10 cellular contexts compared by ENCODE assay signal in the genomic region with DNA sequence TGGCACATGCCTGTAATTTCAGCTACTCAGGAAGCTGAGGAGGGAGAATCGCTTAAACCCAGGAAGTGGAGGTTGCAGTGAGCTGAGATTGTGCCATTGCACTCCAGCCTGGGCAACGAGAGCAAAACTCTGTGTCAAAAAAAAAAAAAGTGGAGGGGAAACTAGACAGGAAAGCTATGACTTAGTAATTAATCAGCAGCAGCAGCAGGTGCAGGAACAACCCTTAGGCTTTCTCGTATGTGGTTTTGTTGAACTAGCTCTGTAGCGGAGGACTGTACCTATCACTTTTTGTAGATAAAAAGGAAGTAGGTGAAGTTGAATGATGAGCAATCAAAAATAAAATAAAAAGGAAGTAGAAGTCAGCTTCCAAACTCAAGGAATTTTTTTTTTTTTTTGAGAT.
A peak's percentile ranks its signal among the peaks of the same experiment; 100 is the strongest.
DNase-seq lines count a peak whose midpoint lies in the region; ATAC-seq and TF ChIP-seq lines count a peak whose summit lies in the region.
"Had no signal": no experiment of that assay in that cellular context is flagged by ENCODE, and none has a peak within 500 bp of the region (broad histone marks: within the 10 kb centered on the region; RNA-seq: fewer than 3 reads in every experiment).

No MANE protein-coding gene starts in this region.

- TF ChIP-seq CTCF in GM12865 (IDR thresholded peaks at IDR 0.05; ENCODE audit: insufficient read depth, low read depth, low read length, missing control alignments) (no peak), psoas muscle (IDR thresholded peaks at IDR 0.05) (no peak)

- H3K9me3 ChIP-seq in psoas muscle = no peaks in the 10 kb centered on the region
- H3K9me3 ChIP-seq: suprapubic skin had no signal

- ATAC-seq in HG03432 (IDR thresholded peaks at IDR 0.05; ENCODE audit: unreplicated experiment) (peak; percentile 62), psoas muscle (no peak)

- no peaks in the 10 kb centered on the region for H3K36me3 ChIP-seq in psoas muscle (ENCODE audit: insufficient read depth in 1 of 2, low read depth in 1 of 2)
- H3K36me3 ChIP-seq: suprapubic skin had no signal

- no peaks in the 10 kb centered on the region for H3K4me1 ChIP-seq in psoas muscle
- H3K4me1 ChIP-seq: suprapubic skin had no signal

- WGBS in psoas muscle, 3 donors = 41 to 51% (median 46%) methylated on average over 4 of the region's 4 CpGs

- no peaks in the 10 kb centered on the region for H3K27me3 ChIP-seq in psoas muscle (ENCODE audit: insufficient read depth in 3 of 3, low read length in 2 of 3)
- H3K27me3 ChIP-seq: suprapubic skin had no signal

- no peak overlapping the region for H3K27ac ChIP-seq in psoas muscle
- H3K27ac ChIP-seq: suprapubic skin had no signal

- DNase-seq in GM12865 (ENCODE audit: low read depth) (peak; percentile 6), UCSD-AML1 (lab: John Stamatoyannopoulos, UW; ENCODE audit: unreplicated experiment) (peak; percentile 7), kidney tubule cell (ENCODE audit: low spot score) (peak; percentile 32), germinal center (ENCODE audit: low spot score) (no peak), DMS114 treated with DMSO at 0.1 percent for 48 hours (lab: John Stamatoyannopoulos, UW; ENCODE audit: unreplicated experiment) (no peak), psoas muscle (no peak)
- DNase-seq: foreskin melanocyte, NCI-H1930 had no signal

- intact Hi-C loops in psoas muscle (cut with DNase I) = no loop called here

- no peak overlapping the region for H3K4me3 ChIP-seq in GM12865 (ENCODE audit: low read depth, low read length)
- no peak overlapping the region for H3K4me3 ChIP-seq in psoas muscle
- H3K4me3 ChIP-seq: suprapubic skin had no signal

Comparison
In these comparisons a context has a peak if more than half of its experiments do, and no peak if none do; other contexts are left out.
1. DNase-seq: peak in GM12865 (single experiment), UCSD-AML1 (single experiment) and kidney tubule cell (single experiment); none in germinal center (single experiment), DMS114 treated with DMSO at 0.1 percent for 48 hours (single experiment) and psoas muscle (0 of 2).